Comparison of ENCODE assay signal across 1 cellular context in the genomic region with DNA sequence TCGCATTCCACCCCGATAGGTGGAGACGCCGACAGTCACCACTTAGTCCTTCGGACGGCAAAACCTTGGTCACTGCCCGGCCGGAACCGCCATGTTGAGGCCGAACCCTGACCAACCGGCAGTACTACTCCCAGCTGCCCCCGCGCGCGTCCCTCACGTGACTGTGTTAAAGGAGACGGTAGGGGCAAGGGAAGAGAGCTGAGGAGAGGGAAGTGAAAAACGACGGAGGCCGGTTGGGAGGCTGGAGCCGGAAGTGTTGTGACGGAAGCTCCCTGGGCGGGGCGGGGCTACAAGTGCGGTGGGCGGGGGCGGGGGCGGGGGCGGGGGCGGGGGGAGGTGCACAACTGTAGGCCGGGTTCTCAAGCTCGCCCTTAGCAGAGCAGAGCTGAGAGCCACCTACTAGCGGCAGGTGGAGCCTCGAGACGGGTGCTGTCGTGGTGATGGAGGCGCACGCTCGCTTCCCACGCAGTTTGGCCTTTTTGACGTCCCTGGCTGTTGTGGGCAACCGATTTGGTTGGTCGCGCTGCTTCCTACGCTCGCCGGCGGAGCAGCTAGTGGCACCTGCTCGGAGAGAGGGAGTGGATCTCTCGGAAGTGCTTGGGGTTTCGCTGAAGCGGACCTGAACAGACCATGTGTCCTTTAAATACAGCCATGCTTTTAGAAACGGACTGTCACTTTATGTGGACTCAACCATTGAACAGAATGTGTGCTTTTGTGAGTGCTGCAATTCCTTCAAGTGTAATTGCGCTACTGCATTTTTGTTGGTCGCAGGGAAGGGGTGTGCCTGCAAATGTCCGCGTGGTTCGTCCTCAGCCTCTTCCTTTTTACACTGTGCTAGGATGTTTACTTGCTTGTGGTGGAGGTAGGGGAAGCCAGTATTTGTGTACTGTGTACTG.
TF ChIP-seq lines count a peak whose summit lies in the region.

A gene with protein sequence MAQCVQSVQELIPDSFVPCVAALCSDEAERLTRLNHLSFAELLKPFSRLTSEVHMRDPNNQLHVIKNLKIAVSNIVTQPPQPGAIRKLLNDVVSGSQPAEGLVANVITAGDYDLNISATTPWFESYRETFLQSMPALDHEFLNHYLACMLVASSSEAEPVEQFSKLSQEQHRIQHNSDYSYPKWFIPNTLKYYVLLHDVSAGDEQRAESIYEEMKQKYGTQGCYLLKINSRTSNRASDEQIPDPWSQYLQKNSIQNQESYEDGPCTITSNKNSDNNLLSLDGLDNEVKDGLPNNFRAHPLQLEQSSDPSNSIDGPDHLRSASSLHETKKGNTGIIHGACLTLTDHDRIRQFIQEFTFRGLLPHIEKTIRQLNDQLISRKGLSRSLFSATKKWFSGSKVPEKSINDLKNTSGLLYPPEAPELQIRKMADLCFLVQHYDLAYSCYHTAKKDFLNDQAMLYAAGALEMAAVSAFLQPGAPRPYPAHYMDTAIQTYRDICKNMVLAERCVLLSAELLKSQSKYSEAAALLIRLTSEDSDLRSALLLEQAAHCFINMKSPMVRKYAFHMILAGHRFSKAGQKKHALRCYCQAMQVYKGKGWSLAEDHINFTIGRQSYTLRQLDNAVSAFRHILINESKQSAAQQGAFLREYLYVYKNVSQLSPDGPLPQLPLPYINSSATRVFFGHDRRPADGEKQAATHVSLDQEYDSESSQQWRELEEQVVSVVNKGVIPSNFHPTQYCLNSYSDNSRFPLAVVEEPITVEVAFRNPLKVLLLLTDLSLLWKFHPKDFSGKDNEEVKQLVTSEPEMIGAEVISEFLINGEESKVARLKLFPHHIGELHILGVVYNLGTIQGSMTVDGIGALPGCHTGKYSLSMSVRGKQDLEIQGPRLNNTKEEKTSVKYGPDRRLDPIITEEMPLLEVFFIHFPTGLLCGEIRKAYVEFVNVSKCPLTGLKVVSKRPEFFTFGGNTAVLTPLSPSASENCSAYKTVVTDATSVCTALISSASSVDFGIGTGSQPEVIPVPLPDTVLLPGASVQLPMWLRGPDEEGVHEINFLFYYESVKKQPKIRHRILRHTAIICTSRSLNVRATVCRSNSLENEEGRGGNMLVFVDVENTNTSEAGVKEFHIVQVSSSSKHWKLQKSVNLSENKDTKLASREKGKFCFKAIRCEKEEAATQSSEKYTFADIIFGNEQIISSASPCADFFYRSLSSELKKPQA (N-terminal part only) (minus strand): TSS at position 130 of the 896 bp plus-strand sequence. CDS start 364 bp downstream, outside the sequence.

TF ChIP-seq in GM12878, 131 proteins besides CTCF, POLR2A, EP300 and RAD21 (continued from another document and continues in another):
- TF ChIP-seq KLF5 (IDR thresholded peaks at IDR 0.05; ENCODE audit: partially characterized antibody): peak; percentile 35
- no peak for TF ChIP-seq SREBF2 (IDR thresholded peaks at IDR 0.05; ENCODE audit: low read length)
- TF ChIP-seq RBBP5 (conservative IDR thresholded peaks at IDR 0.05): peak; percentile 87
- peak; percentile 49 for TF ChIP-seq SIX5 (IDR thresholded peaks at IDR 0.05; ENCODE audit: low read depth, low read length, severe bottlenecking)
- 0 out of 2 replicates have a peak, but pooled peaks have one; percentile 21 for TF ChIP-seq JUND (IDR thresholded peaks at IDR 0.05; ENCODE audit: low read depth, low read length)
- peak; percentile 13 to 61; a peak in 1 of 4 replicates for TF ChIP-seq IKZF2 (IDR thresholded peaks at IDR 0.05)
- TF ChIP-seq, protein P1, sequence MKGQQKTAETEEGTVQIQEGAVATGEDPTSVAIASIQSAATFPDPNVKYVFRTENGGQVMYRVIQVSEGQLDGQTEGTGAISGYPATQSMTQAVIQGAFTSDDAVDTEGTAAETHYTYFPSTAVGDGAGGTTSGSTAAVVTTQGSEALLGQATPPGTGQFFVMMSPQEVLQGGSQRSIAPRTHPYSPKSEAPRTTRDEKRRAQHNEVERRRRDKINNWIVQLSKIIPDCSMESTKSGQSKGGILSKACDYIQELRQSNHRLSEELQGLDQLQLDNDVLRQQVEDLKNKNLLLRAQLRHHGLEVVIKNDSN (IDR thresholded peaks at IDR 0.05; ENCODE audit: borderline replicate concordance, extremely low read length, insufficient read depth, low read depth, low read length): peak; percentile 98
- TF ChIP-seq POU2F2 (IDR thresholded peaks at IDR 0.05; ENCODE audit: borderline replicate concordance, low read depth, low read length): peak; percentile 49; the same call in 1 of the 3 replicates
- TF ChIP-seq MYC (IDR thresholded peaks at IDR 0.05; ENCODE audit: insufficient read depth, insufficient read length, insufficient replicate concordance, low read length, severe bottlenecking): peak; percentile 40
- no peak for TF ChIP-seq FOS (IDR thresholded peaks at IDR 0.05; ENCODE audit: borderline replicate concordance, extremely low read depth, insufficient read length)
- TF ChIP-seq HDAC2 (IDR thresholded peaks at IDR 0.05): no peak
- no peak for TF ChIP-seq SMC3 (IDR thresholded peaks at IDR 0.05; ENCODE audit: borderline replicate concordance, low read length)
- peak; percentile 64 for TF ChIP-seq DPF2 (IDR thresholded peaks at IDR 0.05)
- TF ChIP-seq NR2C1 (IDR thresholded peaks at IDR 0.05): peak; percentile 75
- TF ChIP-seq YY1 (IDR thresholded peaks at IDR 0.05; ENCODE audit: low read depth, low read length): peak; percentile 96
- TF ChIP-seq KAT2A (conservative IDR thresholded peaks at IDR 0.05; ENCODE audit: control insufficient read depth, low read depth, low read length): no peak
- TF ChIP-seq, protein P2, sequence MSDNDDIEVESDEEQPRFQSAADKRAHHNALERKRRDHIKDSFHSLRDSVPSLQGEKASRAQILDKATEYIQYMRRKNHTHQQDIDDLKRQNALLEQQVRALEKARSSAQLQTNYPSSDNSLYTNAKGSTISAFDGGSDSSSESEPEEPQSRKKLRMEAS (IDR thresholded peaks at IDR 0.05; ENCODE audit: low read depth, low read length): peak; percentile 98
- TF ChIP-seq NFYA (IDR thresholded peaks at IDR 0.05; ENCODE audit: borderline replicate concordance, low read depth, low read length): no peak
- peak; percentile 86 for TF ChIP-seq NBN (IDR thresholded peaks at IDR 0.05)
- TF ChIP-seq ZBED1 (IDR thresholded peaks at IDR 0.05; ENCODE audit: borderline replicate concordance): 0 out of 2 replicates have a peak, but pooled peaks have one; percentile 29
- no peak for TF ChIP-seq CHD4 (IDR thresholded peaks at IDR 0.05)
- TF ChIP-seq, protein P3, sequence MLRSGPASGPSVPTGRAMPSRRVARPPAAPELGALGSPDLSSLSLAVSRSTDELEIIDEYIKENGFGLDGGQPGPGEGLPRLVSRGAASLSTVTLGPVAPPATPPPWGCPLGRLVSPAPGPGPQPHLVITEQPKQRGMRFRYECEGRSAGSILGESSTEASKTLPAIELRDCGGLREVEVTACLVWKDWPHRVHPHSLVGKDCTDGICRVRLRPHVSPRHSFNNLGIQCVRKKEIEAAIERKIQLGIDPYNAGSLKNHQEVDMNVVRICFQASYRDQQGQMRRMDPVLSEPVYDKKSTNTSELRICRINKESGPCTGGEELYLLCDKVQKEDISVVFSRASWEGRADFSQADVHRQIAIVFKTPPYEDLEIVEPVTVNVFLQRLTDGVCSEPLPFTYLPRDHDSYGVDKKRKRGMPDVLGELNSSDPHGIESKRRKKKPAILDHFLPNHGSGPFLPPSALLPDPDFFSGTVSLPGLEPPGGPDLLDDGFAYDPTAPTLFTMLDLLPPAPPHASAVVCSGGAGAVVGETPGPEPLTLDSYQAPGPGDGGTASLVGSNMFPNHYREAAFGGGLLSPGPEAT (IDR thresholded peaks at IDR 0.05; ENCODE audit: low read depth): peak; percentile 91
- no peak for TF ChIP-seq WRNIP1 (IDR thresholded peaks at IDR 0.05; ENCODE audit: borderline replicate concordance, low read depth, low read length)
- peak; percentile 33; the same call in 1 of the 2 replicates for TF ChIP-seq POLR2AphosphoS2 (IDR thresholded peaks at IDR 0.05; ENCODE audit: low read depth, low read length)
- no peak for TF ChIP-seq YBX1 (IDR thresholded peaks at IDR 0.05)
- TF ChIP-seq, protein P4, sequence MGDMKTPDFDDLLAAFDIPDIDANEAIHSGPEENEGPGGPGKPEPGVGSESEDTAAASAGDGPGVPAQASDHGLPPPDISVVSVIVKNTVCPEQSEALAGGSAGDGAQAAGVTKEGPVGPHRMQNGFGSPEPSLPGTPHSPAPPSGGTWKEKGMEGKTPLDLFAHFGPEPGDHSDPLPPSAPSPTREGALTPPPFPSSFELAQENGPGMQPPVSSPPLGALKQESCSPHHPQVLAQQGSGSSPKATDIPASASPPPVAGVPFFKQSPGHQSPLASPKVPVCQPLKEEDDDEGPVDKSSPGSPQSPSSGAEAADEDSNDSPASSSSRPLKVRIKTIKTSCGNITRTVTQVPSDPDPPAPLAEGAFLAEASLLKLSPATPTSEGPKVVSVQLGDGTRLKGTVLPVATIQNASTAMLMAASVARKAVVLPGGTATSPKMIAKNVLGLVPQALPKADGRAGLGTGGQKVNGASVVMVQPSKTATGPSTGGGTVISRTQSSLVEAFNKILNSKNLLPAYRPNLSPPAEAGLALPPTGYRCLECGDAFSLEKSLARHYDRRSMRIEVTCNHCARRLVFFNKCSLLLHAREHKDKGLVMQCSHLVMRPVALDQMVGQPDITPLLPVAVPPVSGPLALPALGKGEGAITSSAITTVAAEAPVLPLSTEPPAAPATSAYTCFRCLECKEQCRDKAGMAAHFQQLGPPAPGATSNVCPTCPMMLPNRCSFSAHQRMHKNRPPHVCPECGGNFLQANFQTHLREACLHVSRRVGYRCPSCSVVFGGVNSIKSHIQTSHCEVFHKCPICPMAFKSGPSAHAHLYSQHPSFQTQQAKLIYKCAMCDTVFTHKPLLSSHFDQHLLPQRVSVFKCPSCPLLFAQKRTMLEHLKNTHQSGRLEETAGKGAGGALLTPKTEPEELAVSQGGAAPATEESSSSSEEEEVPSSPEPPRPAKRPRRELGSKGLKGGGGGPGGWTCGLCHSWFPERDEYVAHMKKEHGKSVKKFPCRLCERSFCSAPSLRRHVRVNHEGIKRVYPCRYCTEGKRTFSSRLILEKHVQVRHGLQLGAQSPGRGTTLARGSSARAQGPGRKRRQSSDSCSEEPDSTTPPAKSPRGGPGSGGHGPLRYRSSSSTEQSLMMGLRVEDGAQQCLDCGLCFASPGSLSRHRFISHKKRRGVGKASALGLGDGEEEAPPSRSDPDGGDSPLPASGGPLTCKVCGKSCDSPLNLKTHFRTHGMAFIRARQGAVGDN (IDR thresholded peaks at IDR 0.05): peak; percentile 85
- no peak for TF ChIP-seq HDAC6 (IDR thresholded peaks at IDR 0.05; ENCODE audit: unreplicated experiment)
- TF ChIP-seq BACH1 (IDR thresholded peaks at IDR 0.05; ENCODE audit: borderline replicate concordance): peak; percentile 56; the same call in 1 of the 2 replicates
- no peak for TF ChIP-seq ZSCAN29 (IDR thresholded peaks at IDR 0.05)
- TF ChIP-seq TCF7 (IDR thresholded peaks at IDR 0.05; ENCODE audit: borderline replicate concordance): no peak
- peak; percentile 27; the same call in 1 of the 2 replicates for TF ChIP-seq ZNF217 (IDR thresholded peaks at IDR 0.05)
- TF ChIP-seq IKZF1 (conservative IDR thresholded peaks at IDR 0.05): peak; percentile 84
- TF ChIP-seq, protein P5, sequence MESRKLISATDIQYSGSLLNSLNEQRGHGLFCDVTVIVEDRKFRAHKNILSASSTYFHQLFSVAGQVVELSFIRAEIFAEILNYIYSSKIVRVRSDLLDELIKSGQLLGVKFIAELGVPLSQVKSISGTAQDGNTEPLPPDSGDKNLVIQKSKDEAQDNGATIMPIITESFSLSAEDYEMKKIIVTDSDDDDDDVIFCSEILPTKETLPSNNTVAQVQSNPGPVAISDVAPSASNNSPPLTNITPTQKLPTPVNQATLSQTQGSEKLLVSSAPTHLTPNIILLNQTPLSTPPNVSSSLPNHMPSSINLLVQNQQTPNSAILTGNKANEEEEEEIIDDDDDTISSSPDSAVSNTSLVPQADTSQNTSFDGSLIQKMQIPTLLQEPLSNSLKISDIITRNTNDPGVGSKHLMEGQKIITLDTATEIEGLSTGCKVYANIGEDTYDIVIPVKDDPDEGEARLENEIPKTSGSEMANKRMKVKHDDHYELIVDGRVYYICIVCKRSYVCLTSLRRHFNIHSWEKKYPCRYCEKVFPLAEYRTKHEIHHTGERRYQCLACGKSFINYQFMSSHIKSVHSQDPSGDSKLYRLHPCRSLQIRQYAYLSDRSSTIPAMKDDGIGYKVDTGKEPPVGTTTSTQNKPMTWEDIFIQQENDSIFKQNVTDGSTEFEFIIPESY (IDR thresholded peaks at IDR 0.05): no peak
- TF ChIP-seq, protein P6, sequence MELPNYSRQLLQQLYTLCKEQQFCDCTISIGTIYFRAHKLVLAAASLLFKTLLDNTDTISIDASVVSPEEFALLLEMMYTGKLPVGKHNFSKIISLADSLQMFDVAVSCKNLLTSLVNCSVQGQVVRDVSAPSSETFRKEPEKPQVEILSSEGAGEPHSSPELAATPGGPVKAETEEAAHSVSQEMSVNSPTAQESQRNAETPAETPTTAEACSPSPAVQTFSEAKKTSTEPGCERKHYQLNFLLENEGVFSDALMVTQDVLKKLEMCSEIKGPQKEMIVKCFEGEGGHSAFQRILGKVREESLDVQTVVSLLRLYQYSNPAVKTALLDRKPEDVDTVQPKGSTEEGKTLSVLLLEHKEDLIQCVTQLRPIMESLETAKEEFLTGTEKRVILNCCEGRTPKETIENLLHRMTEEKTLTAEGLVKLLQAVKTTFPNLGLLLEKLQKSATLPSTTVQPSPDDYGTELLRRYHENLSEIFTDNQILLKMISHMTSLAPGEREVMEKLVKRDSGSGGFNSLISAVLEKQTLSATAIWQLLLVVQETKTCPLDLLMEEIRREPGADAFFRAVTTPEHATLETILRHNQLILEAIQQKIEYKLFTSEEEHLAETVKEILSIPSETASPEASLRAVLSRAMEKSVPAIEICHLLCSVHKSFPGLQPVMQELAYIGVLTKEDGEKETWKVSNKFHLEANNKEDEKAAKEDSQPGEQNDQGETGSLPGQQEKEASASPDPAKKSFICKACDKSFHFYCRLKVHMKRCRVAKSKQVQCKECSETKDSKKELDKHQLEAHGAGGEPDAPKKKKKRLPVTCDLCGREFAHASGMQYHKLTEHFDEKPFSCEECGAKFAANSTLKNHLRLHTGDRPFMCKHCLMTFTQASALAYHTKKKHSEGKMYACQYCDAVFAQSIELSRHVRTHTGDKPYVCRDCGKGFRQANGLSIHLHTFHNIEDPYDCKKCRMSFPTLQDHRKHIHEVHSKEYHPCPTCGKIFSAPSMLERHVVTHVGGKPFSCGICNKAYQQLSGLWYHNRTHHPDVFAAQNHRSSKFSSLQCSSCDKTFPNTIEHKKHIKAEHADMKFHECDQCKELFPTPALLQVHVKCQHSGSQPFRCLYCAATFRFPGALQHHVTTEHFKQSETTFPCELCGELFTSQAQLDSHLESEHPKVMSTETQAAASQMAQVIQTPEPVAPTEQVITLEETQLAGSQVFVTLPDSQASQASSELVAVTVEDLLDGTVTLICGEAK (IDR thresholded peaks at IDR 0.05; ENCODE audit: borderline replicate concordance): peak; percentile 59; the same call in 1 of the 2 replicates
- TF ChIP-seq CBX3 (IDR thresholded peaks at IDR 0.05; ENCODE audit: borderline replicate concordance, low read depth): no peak
- 0 out of 2 replicates have a peak, but pooled peaks have one; percentile 36 for TF ChIP-seq MEF2A (IDR thresholded peaks at IDR 0.05; ENCODE audit: insufficient read depth, low read depth, low read length)
- TF ChIP-seq LARP7 (IDR thresholded peaks at IDR 0.05): peak; percentile 61
- no peak for TF ChIP-seq SUZ12 (IDR thresholded peaks at IDR 0.05; ENCODE audit: unreplicated experiment)
- TF ChIP-seq CREB1 (IDR thresholded peaks at IDR 0.05; ENCODE audit: low read depth): peak; percentile 73
- TF ChIP-seq TARDBP (IDR thresholded peaks at IDR 0.05; ENCODE audit: borderline replicate concordance): peak; percentile 42; the same call in 1 of the 2 replicates
- peak in 1 of 2 experiments; percentile 52; a peak in 1 of 4 replicates for TF ChIP-seq SRF (IDR thresholded peaks at IDR 0.05; ENCODE audit: low read depth in 2 of 2, low read length in 2 of 2)
